8 cellular contexts compared by ENCODE assay signal in genomic region chr4:48830706-48831531, GRCh38. TPM values are rescaled to one million over a fixed set of nuclear protein-coding genes. Genes with fewer than 3 reads are reported as not detected.
A peak's percentile ranks its signal among the peaks of the same experiment; 100 is the strongest.
DNase-seq lines count a peak whose midpoint lies in the region; ATAC-seq and TF ChIP-seq lines count a peak whose summit lies in the region.

Gene OCIAD1 (plus strand): TSS chr4:48831088. CDS start chr4:48832625, 1,537 bp downstream.

- intact Hi-C loops in left lung (cut with DNase I), result no loop called here

- peaks cover 0 to 2% of the 10 kb centered on the region in 2 donors for H3K9me3 ChIP-seq in left lung

- H3K27ac ChIP-seq in C4-2B, result peak within 1 kb of the TSS; percentile 99
- H3K27ac ChIP-seq in left lung, result peak within 1 kb of the TSS; percentile 90 to 92

- H3K36me3 ChIP-seq in left lung, result peaks cover 4 to 29% of the 10 kb centered on the region in 2 donors

- H3K27me3 ChIP-seq in left lung, result no peaks in the 10 kb centered on the region

- TF ChIP-seq CTCF in C4-2B (conservative IDR thresholded peaks at IDR 0.05) (no peak), left lung (IDR thresholded peaks at IDR 0.05) (peak in 1 of 2 donors; percentile 9)

- DNase-seq in NCI-H774 (lab: John Stamatoyannopoulos, UW) (peak; percentile 97), dermis blood vessel endothelial cell (peak; percentile 100), left lung (peak; percentile 98)
- peak; percentile 86 to 91 for DNase-seq in activated CD4-positive, alpha-beta T cell treated with anti-CD3 and anti-CD28 coated beads, Interleukin-2, amount 50 U/mL, for 4 hours
- DNase-seq in stimulated activated CD4-positive, alpha-beta T cell treated with anti-CD3 and anti-CD28 coated beads, Interleukin-2, amount 100 ng/mL, for 48 hours, result peak; percentile 85 to 87

- H3K4me3 ChIP-seq in left lung, result peak within 1 kb of the TSS; percentile 60 to 85

- H3K4me1 ChIP-seq in left lung, result peaks cover 8 to 16% of the 10 kb centered on the region in 2 donors

- peak; percentile 98 for ATAC-seq in GM19395 (IDR thresholded peaks at IDR 0.05; ENCODE audit: unreplicated experiment)
- ATAC-seq in HG03565 (IDR thresholded peaks at IDR 0.05; ENCODE audit: unreplicated experiment), result peak; percentile 99
- peak; percentile 99 for ATAC-seq in left lung

RNA-seq across cellular contexts. Expression of gene OCIAD1, which starts in this region (rescaled TPM):
- total RNA-seq in dermis blood vessel endothelial cell (78.3 and 91.2 TPM in 2 replicates), left lung (100 to 1,000 TPM; 120 to 125 TPM)

Comparison
In these comparisons a context has a peak if more than half of its experiments do, and no peak if none do; other contexts are left out.
1. Peak in every context shown above with its lines: DNase-seq, ATAC-seq, H3K4me3 ChIP-seq and H3K27ac ChIP-seq.